ENCODE assay signal across 1 cellular context in genomic region chr13:73704587-73704986, GRCh38.
TF ChIP-seq lines count a peak whose summit lies in the region.

No MANE protein-coding gene starts in this region.

TF ChIP-seq in IMR-90, 13 proteins besides CTCF, POLR2A, EP300 and RAD21 (continued from another document):
- TF ChIP-seq, protein P1, sequence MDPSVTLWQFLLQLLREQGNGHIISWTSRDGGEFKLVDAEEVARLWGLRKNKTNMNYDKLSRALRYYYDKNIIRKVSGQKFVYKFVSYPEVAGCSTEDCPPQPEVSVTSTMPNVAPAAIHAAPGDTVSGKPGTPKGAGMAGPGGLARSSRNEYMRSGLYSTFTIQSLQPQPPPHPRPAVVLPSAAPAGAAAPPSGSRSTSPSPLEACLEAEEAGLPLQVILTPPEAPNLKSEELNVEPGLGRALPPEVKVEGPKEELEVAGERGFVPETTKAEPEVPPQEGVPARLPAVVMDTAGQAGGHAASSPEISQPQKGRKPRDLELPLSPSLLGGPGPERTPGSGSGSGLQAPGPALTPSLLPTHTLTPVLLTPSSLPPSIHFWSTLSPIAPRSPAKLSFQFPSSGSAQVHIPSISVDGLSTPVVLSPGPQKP (IDR thresholded peaks at IDR 0.05; ENCODE audit: borderline replicate concordance, low read depth, low read length), result no peak
- no peak for TF ChIP-seq RCOR1 (IDR thresholded peaks at IDR 0.05; ENCODE audit: insufficient replicate concordance, low read length)
- TF ChIP-seq, protein P2, sequence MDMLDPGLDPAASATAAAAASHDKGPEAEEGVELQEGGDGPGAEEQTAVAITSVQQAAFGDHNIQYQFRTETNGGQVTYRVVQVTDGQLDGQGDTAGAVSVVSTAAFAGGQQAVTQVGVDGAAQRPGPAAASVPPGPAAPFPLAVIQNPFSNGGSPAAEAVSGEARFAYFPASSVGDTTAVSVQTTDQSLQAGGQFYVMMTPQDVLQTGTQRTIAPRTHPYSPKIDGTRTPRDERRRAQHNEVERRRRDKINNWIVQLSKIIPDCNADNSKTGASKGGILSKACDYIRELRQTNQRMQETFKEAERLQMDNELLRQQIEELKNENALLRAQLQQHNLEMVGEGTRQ (IDR thresholded peaks at IDR 0.05; ENCODE audit: low read depth, low read length), result no peak
